24 cellular contexts compared by ENCODE assay signal in the genomic region with DNA sequence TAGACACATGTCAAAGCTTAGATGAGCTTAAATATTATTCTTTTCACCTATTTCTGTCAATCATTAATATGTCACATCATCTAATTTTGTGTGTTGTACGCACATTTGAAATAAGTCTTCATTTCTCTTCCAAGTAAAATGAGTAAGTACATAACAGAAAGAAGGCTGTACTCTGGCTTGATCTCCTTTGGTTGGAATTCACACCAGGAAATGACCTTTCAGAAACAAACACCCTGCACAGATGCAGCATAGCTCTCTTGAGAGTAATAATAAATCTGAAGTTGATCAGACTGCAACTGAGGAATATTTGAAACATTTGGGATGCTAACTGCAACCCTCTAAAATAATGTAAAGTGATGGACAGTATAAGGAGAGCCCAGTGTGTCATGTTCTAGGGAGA.
DNase-seq lines count a peak whose midpoint lies in the region; ATAC-seq and TF ChIP-seq lines count a peak whose summit lies in the region.
"Had no signal": no experiment of that assay in that cellular context is flagged by ENCODE, and none has a peak within 500 bp of the region (broad histone marks: within the 10 kb centered on the region; RNA-seq: fewer than 3 reads in every experiment).

No MANE protein-coding gene starts in this region.

- intact Hi-C loops in Right ventricle myocardium superior (cut with DNase I), result no loop called here
- intact Hi-C loops in cardiac septum (cut with DNase I), result no loop called here

- TF ChIP-seq CTCF in fibroblast of pulmonary artery (IDR thresholded peaks at IDR 0.05; ENCODE audit: low read length, missing control alignments), result no peak
- no peak for TF ChIP-seq CTCF in mesothelial cell of epicardium (IDR thresholded peaks at IDR 0.05; ENCODE audit: unreplicated experiment)

- no peak overlapping the region for H3K4me3 ChIP-seq in fibroblast of pulmonary artery (replicated peaks; ENCODE audit: low read depth, low read length)
- H3K4me3 ChIP-seq: GM23338, stomach, transverse colon had no signal

- H3K36me3 Mint-ChIP-seq in mesothelial cell of epicardium, result no peaks in the 10 kb centered on the region
- H3K36me3 Mint-ChIP-seq: CD8-positive, alpha-beta memory T cell had no signal

- peak; percentile 69 for ATAC-seq in Right ventricle myocardium superior (ENCODE audit: poor library complexity)
- ATAC-seq: activated T-cell treated with anti-CD3 and anti-CD28 coated beads, Interleukin-2, amount 50 U/mL, for 72 hours; GM23338 had no signal

- peaks cover 25% of the 10 kb centered on the region for H3K4me1 Mint-ChIP-seq in mesothelial cell of epicardium
- H3K4me1 Mint-ChIP-seq: activated CD4-positive, alpha-beta T cell treated with anti-CD3 and anti-CD28 coated beads, Interleukin-2, amount 10 ng/mL, durations not matched to agents 7 days and 5 days; B cell; CD8-positive, alpha-beta memory T cell had no signal

- no peaks in the 10 kb centered on the region for H3K27me3 Mint-ChIP-seq in mesothelial cell of epicardium (ENCODE audit: low read depth)

- DNase-seq in Right ventricle myocardium superior, result no peak
- no peak for DNase-seq in cardiac septum (ENCODE audit: low spot score)
- DNase-seq in fibroblast of pulmonary artery (ENCODE audit: low read depth), result peak; percentile 31
- DNase-seq in mesothelial cell of epicardium (ENCODE audit: low spot score in 2 of 2, unreplicated experiment in 2 of 2), result no peak
- DNase-seq in SKM-1 treated with dmso at 0.1 percent for 144 hours (lab: John Stamatoyannopoulos, UW; ENCODE audit: unreplicated experiment), result no peak
- no peak for DNase-seq in NCI-H146 (lab: John Stamatoyannopoulos, UW)
- DNase-seq in HPDE6-E6E7 (ENCODE audit: extremely low spot score), result no peak
- no peak for DNase-seq in RPMI8226
- DNase-seq: activated CD4-positive, alpha-beta T cell treated with anti-CD3 and anti-CD28 coated beads, Interleukin-2, amount 10 ng/mL, durations not matched to agents 7 days and 5 days; activated naive CD4-positive, alpha-beta T cell treated with anti-CD3 and anti-CD28 coated beads for 36 hours; activated T-cell treated with anti-CD3 and anti-CD28 coated beads, Interleukin-2, amount 50 U/mL, for 72 hours; amniotic stem cell; CD8-positive, alpha-beta memory T cell; head of caudate nucleus; MV-4-11; NCI-H2171; NCI-H510A treated with DMSO at 0.1 percent for 48 hours; NK-92 treated with Interleukin-12 subunit alpha and Interleukin-12 subunit beta, amount 100 ng/mL, for 24 hours; posterior cingulate gyrus; stomach; transverse colon had no signal

- H3K9me3 Mint-ChIP-seq in mesothelial cell of epicardium, result no peaks in the 10 kb centered on the region
- H3K9me3 Mint-ChIP-seq: activated CD4-positive, alpha-beta T cell treated with anti-CD3 and anti-CD28 coated beads, Interleukin-2, amount 10 ng/mL, durations not matched to agents 7 days and 5 days; activated naive CD4-positive, alpha-beta T cell treated with anti-CD3 and anti-CD28 coated beads for 36 hours; activated T-cell treated with anti-CD3 and anti-CD28 coated beads, Interleukin-2, amount 50 U/mL, for 72 hours; CD8-positive, alpha-beta memory T cell; GM23338; neural crest cell had no signal

- H3K4me3 Mint-ChIP-seq in mesothelial cell of epicardium, result no peak overlapping the region
- H3K4me3 Mint-ChIP-seq: activated CD4-positive, alpha-beta T cell treated with anti-CD3 and anti-CD28 coated beads, Interleukin-2, amount 10 ng/mL, durations not matched to agents 7 days and 5 days; activated naive CD4-positive, alpha-beta T cell treated with anti-CD3 and anti-CD28 coated beads for 36 hours; activated T-cell treated with anti-CD3 and anti-CD28 coated beads, Interleukin-2, amount 50 U/mL, for 72 hours; B cell; CD8-positive, alpha-beta memory T cell; GM23338; neural crest cell had no signal

- H3K27ac Mint-ChIP-seq in mesothelial cell of epicardium, result peak overlapping the region; percentile 6
- H3K27ac Mint-ChIP-seq: activated CD4-positive, alpha-beta T cell treated with anti-CD3 and anti-CD28 coated beads, Interleukin-2, amount 10 ng/mL, durations not matched to agents 7 days and 5 days; activated naive CD4-positive, alpha-beta T cell treated with anti-CD3 and anti-CD28 coated beads for 36 hours; activated T-cell treated with anti-CD3 and anti-CD28 coated beads, Interleukin-2, amount 50 U/mL, for 72 hours; B cell; CD8-positive, alpha-beta memory T cell; GM23338 had no signal
